In the genomic region with DNA sequence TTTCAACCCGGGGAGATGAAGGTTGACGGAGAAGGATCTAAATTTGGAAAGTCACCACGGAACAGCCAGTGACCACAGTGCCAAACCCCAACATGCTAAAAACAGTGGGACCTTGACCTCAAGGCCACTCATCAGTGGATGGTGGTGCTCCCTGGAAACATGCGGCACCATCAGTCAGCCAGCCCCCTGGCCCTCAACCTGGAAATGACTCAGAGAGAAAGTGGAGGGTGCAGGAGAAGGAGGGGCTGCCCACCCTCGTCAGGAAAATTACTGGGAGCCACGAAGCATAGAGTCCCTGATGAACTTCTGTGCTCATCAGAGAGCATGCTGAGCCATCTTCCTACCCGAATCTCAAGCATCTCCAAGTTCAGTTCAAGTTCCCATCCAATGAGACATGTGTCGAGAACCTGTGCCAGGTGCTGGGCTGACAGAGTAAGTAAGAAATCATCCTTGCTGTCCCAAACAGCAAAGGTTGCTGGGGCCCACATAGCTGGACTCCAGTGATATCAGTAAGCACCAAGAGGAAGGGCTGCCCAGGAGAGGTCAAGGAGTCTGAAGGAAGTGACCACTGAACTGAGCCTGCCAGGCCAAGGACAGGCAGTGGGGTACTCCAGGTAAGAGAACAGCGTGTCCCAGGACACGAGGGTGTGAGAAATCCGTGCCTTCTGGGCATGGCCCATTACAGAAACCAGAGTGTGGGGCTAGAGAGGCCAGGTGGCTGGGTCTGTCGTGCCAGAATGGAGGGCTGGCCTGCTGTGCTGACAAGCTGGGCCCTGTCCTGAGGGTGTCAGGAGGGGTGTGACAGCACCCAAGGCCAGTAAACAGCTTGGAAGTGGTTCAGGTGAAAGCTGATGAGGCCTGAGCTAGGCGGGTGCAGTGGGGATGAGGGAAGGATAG, we compare ENCODE assay signal across 8 cellular contexts. TPM values are rescaled to one million over a fixed set of nuclear protein-coding genes. Genes with fewer than 3 reads are reported as not detected.
A peak's percentile ranks its signal among the peaks of the same experiment; 100 is the strongest.
DNase-seq lines count a peak whose midpoint lies in the region; TF ChIP-seq lines count a peak whose summit lies in the region.

No MANE protein-coding gene starts in this region.

- H3K4me1 Mint-ChIP-seq in activated naive CD4-positive, alpha-beta T cell treated with anti-CD3 and anti-CD28 coated beads, Interleukin-2, amount 50 U/mL, for 24 hours, result peaks cover 49% of the 10 kb centered on the region
- peaks cover 26% of the 10 kb centered on the region for H3K4me1 Mint-ChIP-seq in activated naive CD4-positive, alpha-beta T cell treated with anti-CD3 and anti-CD28 coated beads, Interleukin-2, amount 10 ng/mL, durations not matched to agents 7 days and 5 days

- H3K4me3 ChIP-seq in spleen, result peak overlapping the region in 2 of 8 donors; percentile 8 to 40

- H3K27ac ChIP-seq in spleen, result peak overlapping the region; percentile 55 to 98 (median 94)

- 47 to 56% (median 50%) methylated on average over 13 of the region's 13 CpGs for WGBS in spleen, 5 donors

- peaks cover 0 to 59% (median 5%) of the 10 kb centered on the region in 6 donors for H3K36me3 ChIP-seq in spleen

- peak overlapping the region; percentile 76 for H3K27ac Mint-ChIP-seq in activated naive CD4-positive, alpha-beta T cell treated with anti-CD3 and anti-CD28 coated beads, Interleukin-2, amount 50 U/mL, for 24 hours
- no peak overlapping the region for H3K27ac Mint-ChIP-seq in activated naive CD4-positive, alpha-beta T cell treated with anti-CD3 and anti-CD28 coated beads, Interleukin-2, amount 10 ng/mL, durations not matched to agents 7 days and 5 days

- peaks cover 26 to 100% (median 91%) of the 10 kb centered on the region in 6 donors for H3K4me1 ChIP-seq in spleen

- no peaks in the 10 kb centered on the region for H3K27me3 Mint-ChIP-seq in activated naive CD4-positive, alpha-beta T cell treated with anti-CD3 and anti-CD28 coated beads, Interleukin-2, amount 50 U/mL, for 24 hours
- H3K27me3 Mint-ChIP-seq in activated naive CD4-positive, alpha-beta T cell treated with anti-CD3 and anti-CD28 coated beads, Interleukin-2, amount 10 ng/mL, durations not matched to agents 7 days and 5 days, result peaks cover 7% of the 10 kb centered on the region

- H3K9me3 Mint-ChIP-seq in activated naive CD4-positive, alpha-beta T cell treated with anti-CD3 and anti-CD28 coated beads, Interleukin-2, amount 50 U/mL, for 24 hours, result no peaks in the 10 kb centered on the region
- H3K9me3 Mint-ChIP-seq in activated naive CD4-positive, alpha-beta T cell treated with anti-CD3 and anti-CD28 coated beads, Interleukin-2, amount 10 ng/mL, durations not matched to agents 7 days and 5 days, result no peaks in the 10 kb centered on the region

- no peak for DNase-seq in activated naive CD4-positive, alpha-beta T cell treated with anti-CD3 and anti-CD28 coated beads, Interleukin-2, amount 10 ng/mL, durations not matched to agents 7 days and 5 days
- peak; percentile 83 for DNase-seq in activated CD8-positive, alpha-beta memory T cell treated with anti-CD3 and anti-CD28 coated beads, Interleukin-2, amount 50 U/mL, for 48 hours
- peak; percentile 95 for DNase-seq in glomerular visceral epithelial cell (ENCODE audit: extremely low spot score)
- peak; percentile 80 for DNase-seq in spleen
- DNase-seq in T-helper 9 cell, result no peak
- no peak for DNase-seq in epidermal melanocyte (ENCODE audit: insufficient read length, low spot score)
- DNase-seq in NCI-H1694 (lab: John Stamatoyannopoulos, UW), result no peak

- H3K36me3 Mint-ChIP-seq in activated naive CD4-positive, alpha-beta T cell treated with anti-CD3 and anti-CD28 coated beads, Interleukin-2, amount 50 U/mL, for 24 hours, result no peaks in the 10 kb centered on the region
- H3K36me3 Mint-ChIP-seq in activated naive CD4-positive, alpha-beta T cell treated with anti-CD3 and anti-CD28 coated beads, Interleukin-2, amount 10 ng/mL, durations not matched to agents 7 days and 5 days, result peaks cover 16% of the 10 kb centered on the region

- peak overlapping the region; percentile 26 for H3K4me3 Mint-ChIP-seq in activated naive CD4-positive, alpha-beta T cell treated with anti-CD3 and anti-CD28 coated beads, Interleukin-2, amount 50 U/mL, for 24 hours
- no peak overlapping the region for H3K4me3 Mint-ChIP-seq in activated naive CD4-positive, alpha-beta T cell treated with anti-CD3 and anti-CD28 coated beads, Interleukin-2, amount 10 ng/mL, durations not matched to agents 7 days and 5 days

- intact Hi-C loops in spleen (cut with DNase I; ENCODE audit: low total_unique reads), result no loop called here

- CTCF ChIA-PET in activated naive CD4-positive, alpha-beta T cell treated with anti-CD3 and anti-CD28 coated beads, Interleukin-2, amount 10 ng/mL, durations not matched to agents 7 days and 5 days (lab: Charles Lee), result no interaction called here

- no peak for TF ChIP-seq CTCF in spleen (IDR thresholded peaks at IDR 0.05 in 8 of 11, conservative IDR thresholded peaks at IDR 0.05 in 3 of 11)

- no peaks in the 10 kb centered on the region for H3K27me3 ChIP-seq in spleen (replicated peaks in 1 of 7)

- no peak for TF ChIP-seq POLR2A in spleen (IDR thresholded peaks at IDR 0.05)

- no peaks in the 10 kb centered on the region for H3K9me3 ChIP-seq in spleen

RNA-seq across cellular contexts. Expression of a gene that starts 5.2 kb away (rescaled TPM):
- total RNA-seq in spleen, result 100 to 1,000 TPM; 184 to 318 (median 215) TPM
- polyA plus RNA-seq in spleen, result 10 to 100 TPM; 18.5 to 30.3 (median 21.0) TPM

Comparison
In these comparisons a context has a peak if more than half of its experiments do, and no peak if none do; other contexts are left out.
1. DNase-seq: peak in activated CD8-positive, alpha-beta memory T cell treated with anti-CD3 and anti-CD28 coated beads, Interleukin-2, amount 50 U/mL, for 48 hours (single experiment), glomerular visceral epithelial cell (single experiment) and spleen (single experiment); none in activated naive CD4-positive, alpha-beta T cell treated with anti-CD3 and anti-CD28 coated beads, Interleukin-2, amount 10 ng/mL, durations not matched to agents 7 days and 5 days (single experiment), T-helper 9 cell (single experiment), epidermal melanocyte (single experiment) and NCI-H1694 (single experiment).